In genomic region chr2:45889053-45889452, GRCh38 we compare ENCODE assay signal across 8 cellular contexts.
A peak's percentile ranks its signal among the peaks of the same experiment; 100 is the strongest.
DNase-seq lines count a peak whose midpoint lies in the region; ATAC-seq and FAIRE-seq lines count a peak whose summit lies in the region.

No MANE protein-coding gene starts in this region.

- CTCF ChIA-PET in activated CD8-positive, alpha-beta T cell treated with anti-CD3 and anti-CD28 coated beads, Interleukin-2, amount 10 ng/mL, durations not matched to agents 7 days and 5 days (lab: Charles Lee), result interaction anchor here (0.9 to 2.3 kb wide), 9 partner anchors 20 to 110 kb away, joined by 3 to 13 read pairs (median 6); no protein-coding TSS in a partner anchor

- POLR2A ChIA-PET in activated CD8-positive, alpha-beta T cell treated with anti-CD3 and anti-CD28 coated beads, Interleukin-2, amount 10 ng/mL, durations not matched to agents 7 days and 5 days (lab: Charles Lee), result no interaction called here

- no peak for FAIRE-seq in urothelium cell line (lab: Jason Lieb, UNC)

- ATAC-seq in HG02623 (IDR thresholded peaks at IDR 0.05; ENCODE audit: unreplicated experiment), result peak; percentile 66
- peak; percentile 85 for ATAC-seq in activated CD8-positive, alpha-beta T cell treated with anti-CD3 and anti-CD28 coated beads, Interleukin-2, amount 10 ng/mL, durations not matched to agents 7 days and 5 days
- peak; percentile 18 for ATAC-seq in left colon

- no peaks in the 10 kb centered on the region for H3K36me3 Mint-ChIP-seq in activated CD8-positive, alpha-beta T cell treated with anti-CD3 and anti-CD28 coated beads, Interleukin-2, amount 10 ng/mL, durations not matched to agents 7 days and 5 days (ENCODE audit: low read depth)

- no peaks in the 10 kb centered on the region for H3K27me3 Mint-ChIP-seq in activated CD8-positive, alpha-beta T cell treated with anti-CD3 and anti-CD28 coated beads, Interleukin-2, amount 10 ng/mL, durations not matched to agents 7 days and 5 days (ENCODE audit: low read depth)

- H3K27ac Mint-ChIP-seq in activated CD8-positive, alpha-beta T cell treated with anti-CD3 and anti-CD28 coated beads, Interleukin-2, amount 10 ng/mL, durations not matched to agents 7 days and 5 days, result no peak overlapping the region

- in situ Hi-C loops in KBM-7 (cut with MboI; ENCODE audit: low pct_unique_long_range_greater_than_20kb, low sequenced_read_pairs), result no loop called here

- no peaks in the 10 kb centered on the region for H3K9me3 Mint-ChIP-seq in activated CD8-positive, alpha-beta T cell treated with anti-CD3 and anti-CD28 coated beads, Interleukin-2, amount 10 ng/mL, durations not matched to agents 7 days and 5 days (ENCODE audit: insufficient read depth)

- peaks cover 48% of the 10 kb centered on the region for H3K4me1 Mint-ChIP-seq in activated CD8-positive, alpha-beta T cell treated with anti-CD3 and anti-CD28 coated beads, Interleukin-2, amount 10 ng/mL, durations not matched to agents 7 days and 5 days (ENCODE audit: low read depth)

- intact Hi-C loops in left colon (cut with DNase I, micrococcal nuclease), result no loop called here

- peak; percentile 57 for DNase-seq in activated CD8-positive, alpha-beta memory T cell treated with anti-CD3 and anti-CD28 coated beads, Interleukin-2, amount 50 U/mL, for 48 hours
- DNase-seq in activated CD8-positive, alpha-beta memory T cell treated with anti-CD3 and anti-CD28 coated beads, Interleukin-2, amount 50 U/mL, for 4 hours, result no peak
- DNase-seq in NCI-H1436 treated with DMSO at 0.1 percent for 48 hours (lab: John Stamatoyannopoulos, UW) (peak; percentile 57), left colon (peak in 1 of 2 donors; percentile 55), urothelium cell line (ENCODE audit: low spot score) (no peak), KBM-7 (no peak)
- DNase-seq in activated CD8-positive, alpha-beta T cell treated with anti-CD3 and anti-CD28 coated beads, Interleukin-2, amount 10 ng/mL, durations not matched to agents 7 days and 5 days, result peak; percentile 70

- no peak overlapping the region for H3K4me3 Mint-ChIP-seq in activated CD8-positive, alpha-beta T cell treated with anti-CD3 and anti-CD28 coated beads, Interleukin-2, amount 10 ng/mL, durations not matched to agents 7 days and 5 days

Comparison
In these comparisons a context has a peak if more than half of its experiments do, and no peak if none do; other contexts are left out.
1. DNase-seq: peak in activated CD8-positive, alpha-beta memory T cell treated with anti-CD3 and anti-CD28 coated beads, Interleukin-2, amount 50 U/mL, for 48 hours (single experiment), NCI-H1436 treated with DMSO at 0.1 percent for 48 hours (single experiment) and activated CD8-positive, alpha-beta T cell treated with anti-CD3 and anti-CD28 coated beads, Interleukin-2, amount 10 ng/mL, durations not matched to agents 7 days and 5 days (single experiment); none in activated CD8-positive, alpha-beta memory T cell treated with anti-CD3 and anti-CD28 coated beads, Interleukin-2, amount 50 U/mL, for 4 hours (single experiment), urothelium cell line (single experiment) and KBM-7 (single experiment).
2. ATAC-seq: peak in every context shown above with its lines; median percentile 85 in activated CD8-positive, alpha-beta T cell treated with anti-CD3 and anti-CD28 coated beads, Interleukin-2, amount 10 ng/mL, durations not matched to agents 7 days and 5 days; 66 in HG02623; 18 in left colon.